In the genomic region with DNA sequence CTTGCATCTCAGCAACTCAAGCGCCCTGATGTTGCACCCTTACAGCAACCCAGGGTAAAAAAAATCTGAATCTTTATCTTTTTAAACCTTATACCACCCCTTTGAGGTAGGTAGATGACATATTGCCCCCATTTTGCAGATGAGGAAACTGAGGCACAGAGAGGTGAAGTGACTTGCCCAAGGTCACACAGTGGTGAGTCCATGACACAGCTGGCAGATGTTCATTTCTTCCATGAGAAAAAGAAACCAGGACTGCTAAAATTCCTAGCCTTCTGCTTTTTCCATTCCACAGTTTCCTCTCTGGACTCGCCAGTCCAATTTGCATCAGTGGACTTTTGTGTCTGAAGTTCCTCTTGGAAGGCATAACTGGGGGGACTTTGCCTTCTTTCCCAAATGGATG, we compare ENCODE assay signal across 28 cellular contexts.
DNase-seq lines count a peak whose midpoint lies in the region; ATAC-seq, FAIRE-seq and TF ChIP-seq lines count a peak whose summit lies in the region.
"Had no signal": no experiment of that assay in that cellular context is flagged by ENCODE, and none has a peak within 500 bp of the region (broad histone marks: within the 10 kb centered on the region; RNA-seq: fewer than 3 reads in every experiment).

No MANE protein-coding gene starts in this region.

- ATAC-seq in K562: no peak
- ATAC-seq: A549; CD8-positive, alpha-beta T cell had no signal

- H4K20me1 ChIP-seq in K562 (replicated peaks; ENCODE audit: control insufficient read depth, insufficient read depth, low read length): no peaks in the 10 kb centered on the region
- H4K20me1 ChIP-seq: BLaER1; BLaER1 treated with 17β-estradiol and CSF1 and Interleukin-3, amounts not matched to agents 10 nM and 100 nM had no signal

- in situ Hi-C loops in K562 (cut with MboI): no loop called here

- CTCF ChIA-PET in K562 (lab: Yijun Ruan, JAX; ENCODE audit: low intra/inter-chr PET ratio): no interaction called here

- POLR2A ChIA-PET in K562 (lab: Yijun Ruan, JAX): no interaction called here

- FAIRE-seq in K562 (lab: Jason Lieb, UNC): no peak
- FAIRE-seq: A204.1, D721Med had no signal

- 53% methylated on average over 2 of the region's 2 CpGs for WGBS in K562 (ENCODE audit: insufficient coverage, low coverage, missing lambda C conversion rate)

- BruUV-seq in K562 (replicated peaks; lab: Mats Ljungman, UMichigan): no TSS peak

- no peak for TF ChIP-seq RAD21 in K562 (CRISPR knock-in tag; conservative IDR thresholded peaks at IDR 0.05 in 1 of 2, IDR thresholded peaks at IDR 0.05 in 1 of 2)

- no peak overlapping the region for H3K4me3 ChIP-seq in K562
- H3K4me3 ChIP-seq: A549; BLaER1; BLaER1 treated with 17β-estradiol and CSF1 and Interleukin-3, amounts not matched to agents 10 nM and 100 nM had no signal

- peaks cover 3% of the 10 kb centered on the region in 2 experiments; a peak in 3 of 5 replicates for H3K4me1 ChIP-seq in K562 (replicated peaks in 1 of 2; ENCODE audit: control insufficient read depth in 2 of 2, insufficient read depth in 2 of 2, low read length in 2 of 2)
- H3K4me1 ChIP-seq: A549; BE2C; BLaER1; BLaER1 treated with 17β-estradiol and CSF1 and Interleukin-3, amounts not matched to agents 10 nM and 100 nM; Caco-2 had no signal

- no peaks in the 10 kb centered on the region for H3K27me3 ChIP-seq in K562 (ENCODE audit: control insufficient read depth in 2 of 2, insufficient read depth in 2 of 2, low read length in 2 of 2)
- H3K27me3 ChIP-seq: BE2C; BLaER1; BLaER1 treated with 17β-estradiol and CSF1 and Interleukin-3, amounts not matched to agents 10 nM and 100 nM had no signal

- no peak overlapping the region for H3K27ac ChIP-seq in K562 (ENCODE audit: extremely low read depth, low read depth, low read length)
- H3K27ac ChIP-seq: 22Rv1; A549; BLaER1; BLaER1 treated with 17β-estradiol and CSF1 and Interleukin-3, amounts not matched to agents 10 nM and 100 nM; C4-2B had no signal

- no peak overlapping the region for H2AFZ ChIP-seq in K562 (ENCODE audit: low read depth, low read length)

- DNase-seq in K562 (ENCODE audit: extremely low read depth in 1 of 4, low spot score in 3 of 4) (no peak), SHP77 treated with DMSO at 0.1 percent for 48 hours (lab: John Stamatoyannopoulos, UW) (no peak)
- DNase-seq: 8988T; ACHN; AML-193; BE2C; C1 segment of cervical spinal cord; Caco-2; Calu3; CD4-positive, alpha-beta memory T cell; CD4-positive, alpha-beta T cell; CD4-positive, CD25-positive, alpha-beta regulatory T cell; CD8-positive, alpha-beta memory T cell; CD8-positive, alpha-beta T cell; COR-L47; DMS 273 treated with DMSO at 0.1 percent for 48 hours; DMS153; DMS79; DMS79 treated with DMSO at 0.1 percent for 48 hours; DND-41; EL had no signal

- no peaks in the 10 kb centered on the region for H3K79me2 ChIP-seq in K562 (ENCODE audit: control insufficient read depth, insufficient read depth, low read length)

- intact Hi-C loops in K562 (cut with micrococcal nuclease): loop anchor here (10.0 kb wide), 1 partner anchor 226 kb away; no protein-coding TSS in a partner anchor

- no peak for TF ChIP-seq CTCF in K562 (IDR thresholded peaks at IDR 0.05 in 2 of 3, conservative IDR thresholded peaks at IDR 0.05 in 1 of 3; ENCODE audit: insufficient read depth in 2 of 3, low read depth in 1 of 3, low read length in 3 of 3)

- no peak overlapping the region for H3K4me2 ChIP-seq in K562 (ENCODE audit: insufficient read depth, low read length)
- H3K4me2 ChIP-seq: A549; BLaER1; BLaER1 treated with 17β-estradiol and CSF1 and Interleukin-3, amounts not matched to agents 10 nM and 100 nM had no signal

- TF ChIP-seq POLR2A in K562 (conservative IDR thresholded peaks at IDR 0.05): no peak

- no peak overlapping the region for H3K9ac ChIP-seq in K562 (ENCODE audit: insufficient read depth in 1 of 2, low read depth in 2 of 2, low read length in 2 of 2)
- H3K9ac ChIP-seq: BLaER1; BLaER1 treated with 17β-estradiol and CSF1 and Interleukin-3, amounts not matched to agents 10 nM and 100 nM had no signal

- no peaks in the 10 kb centered on the region for H3K9me3 ChIP-seq in K562 (replicated peaks; ENCODE audit: control insufficient read depth, insufficient read depth, low read depth, low read length)
- H3K9me3 ChIP-seq: A549; BE2C; BLaER1; BLaER1 treated with 17β-estradiol and CSF1 and Interleukin-3, amounts not matched to agents 10 nM and 100 nM; Caco-2 had no signal

- no peaks in the 10 kb centered on the region for H3K36me3 ChIP-seq in K562 (ENCODE audit: control insufficient read depth, insufficient read depth, low read length)
- H3K36me3 ChIP-seq: BE2C; BLaER1; BLaER1 treated with 17β-estradiol and CSF1 and Interleukin-3, amounts not matched to agents 10 nM and 100 nM had no signal

- H3K9me1 ChIP-seq in K562 (ENCODE audit: control insufficient read depth, insufficient read depth, low read length): no peaks in the 10 kb centered on the region

- no peak for TF ChIP-seq EP300 in K562 (IDR thresholded peaks at IDR 0.05; ENCODE audit: low read length)

TF ChIP-seq in K562, 482 proteins besides CTCF, POLR2A, EP300 and RAD21 (continues in another document):
- TF ChIP-seq SMARCA5 (IDR thresholded peaks at IDR 0.05) (peak; percentile 45; the same call in 1 of the 2 replicates), ZNF134 (CRISPR knock-in tag; conservative IDR thresholded peaks at IDR 0.05) (no peak), CBX1 (IDR thresholded peaks at IDR 0.05; ENCODE audit: low read depth) (peak; percentile 28; the same call in 1 of the 2 replicates), SMC3 (conservative IDR thresholded peaks at IDR 0.05; ENCODE audit: insufficient read depth, low read depth, low read length) (no peak), KDM1A (IDR thresholded peaks at IDR 0.05) (peak in 1 of 2 experiments; percentile 26; a peak in 1 of 4 replicates), RBM25 (IDR thresholded peaks at IDR 0.05; ENCODE audit: low read depth, low read length, severe bottlenecking) (peak; percentile 91), CHD4 (IDR thresholded peaks at IDR 0.05; ENCODE audit: insufficient read depth, insufficient replicate concordance, low read depth, low read length, poor library complexity, severe bottlenecking) (peak; percentile 76), GABPB2 (CRISPR knock-in tag; conservative IDR thresholded peaks at IDR 0.05) (no peak), BCOR (IDR thresholded peaks at IDR 0.05) (peak; percentile 73), MCM7 (IDR thresholded peaks at IDR 0.05) (no peak), ZFP36 (IDR thresholded peaks at IDR 0.05; ENCODE audit: low read depth, low read length, partially characterized antibody) (peak; percentile 16), ADNP (tag; IDR thresholded peaks at IDR 0.05) (0 out of 2 replicates have a peak, but pooled peaks have one; percentile 24), NCOA6 (IDR thresholded peaks at IDR 0.05) (no peak), ESRRA (IDR thresholded peaks at IDR 0.05; ENCODE audit: borderline replicate concordance, low read depth) (peak; percentile 63; the same call in 1 of the 2 replicates)
- TF ChIP-seq, protein P1, sequence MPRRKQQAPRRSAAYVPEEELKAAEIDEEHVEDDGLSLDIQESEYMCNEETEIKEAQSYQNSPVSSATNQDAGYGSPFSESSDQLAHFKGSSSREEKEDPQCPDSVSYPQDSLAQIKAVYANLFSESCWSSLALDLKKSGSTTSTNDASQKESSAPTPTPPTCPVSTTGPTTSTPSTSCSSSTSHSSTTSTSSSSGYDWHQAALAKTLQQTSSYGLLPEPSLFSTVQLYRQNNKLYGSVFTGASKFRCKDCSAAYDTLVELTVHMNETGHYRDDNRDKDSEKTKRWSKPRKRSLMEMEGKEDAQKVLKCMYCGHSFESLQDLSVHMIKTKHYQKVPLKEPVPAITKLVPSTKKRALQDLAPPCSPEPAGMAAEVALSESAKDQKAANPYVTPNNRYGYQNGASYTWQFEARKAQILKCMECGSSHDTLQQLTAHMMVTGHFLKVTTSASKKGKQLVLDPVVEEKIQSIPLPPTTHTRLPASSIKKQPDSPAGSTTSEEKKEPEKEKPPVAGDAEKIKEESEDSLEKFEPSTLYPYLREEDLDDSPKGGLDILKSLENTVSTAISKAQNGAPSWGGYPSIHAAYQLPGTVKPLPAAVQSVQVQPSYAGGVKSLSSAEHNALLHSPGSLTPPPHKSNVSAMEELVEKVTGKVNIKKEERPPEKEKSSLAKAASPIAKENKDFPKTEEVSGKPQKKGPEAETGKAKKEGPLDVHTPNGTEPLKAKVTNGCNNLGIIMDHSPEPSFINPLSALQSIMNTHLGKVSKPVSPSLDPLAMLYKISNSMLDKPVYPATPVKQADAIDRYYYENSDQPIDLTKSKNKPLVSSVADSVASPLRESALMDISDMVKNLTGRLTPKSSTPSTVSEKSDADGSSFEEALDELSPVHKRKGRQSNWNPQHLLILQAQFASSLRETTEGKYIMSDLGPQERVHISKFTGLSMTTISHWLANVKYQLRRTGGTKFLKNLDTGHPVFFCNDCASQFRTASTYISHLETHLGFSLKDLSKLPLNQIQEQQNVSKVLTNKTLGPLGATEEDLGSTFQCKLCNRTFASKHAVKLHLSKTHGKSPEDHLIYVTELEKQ (CRISPR knock-in tag; IDR thresholded peaks at IDR 0.05): no peak
